9 cellular contexts compared by ENCODE assay signal in genomic region chr1:110012100-110012499, GRCh38. TPM values are rescaled to one million over a fixed set of nuclear protein-coding genes. Genes with fewer than 3 reads are reported as not detected.
DNase-seq lines count a peak whose midpoint lies in the region; ATAC-seq and TF ChIP-seq lines count a peak whose summit lies in the region.
"Had no signal": no experiment of that assay in that cellular context is flagged by ENCODE, and none has a peak within 500 bp of the region (broad histone marks: within the 10 kb centered on the region; RNA-seq: fewer than 3 reads in every experiment).

No MANE protein-coding gene starts in this region.

- H3K36me3 ChIP-seq in CD4-positive, CD25-positive, alpha-beta regulatory T cell (ENCODE audit: control insufficient read depth, insufficient read depth, low read length): peaks cover 64% of the 10 kb centered on the region
- H3K36me3 ChIP-seq in lower lobe of right lung: peaks cover 84% of the 10 kb centered on the region
- H3K36me3 ChIP-seq in prostate gland: peaks cover 0 to 5% of the 10 kb centered on the region in 2 donors

- peak overlapping the region; percentile 54 for H3K27ac ChIP-seq in CD4-positive, CD25-positive, alpha-beta regulatory T cell (ENCODE audit: insufficient read depth, low read length, poor library complexity, severe bottlenecking)
- no peak overlapping the region for H3K27ac ChIP-seq in lower lobe of right lung
- H3K27ac ChIP-seq in prostate gland: no peak overlapping the region

- TF ChIP-seq POLR2A in prostate gland (IDR thresholded peaks at IDR 0.05): no peak

- peak overlapping the region; percentile 60 for H3K4me3 ChIP-seq in CD4-positive, CD25-positive, alpha-beta regulatory T cell (ENCODE audit: low read depth, low read length)
- H3K4me3 ChIP-seq in lower lobe of right lung (no peak overlapping the region), prostate gland (no peak overlapping the region)

- peaks cover 48% of the 10 kb centered on the region for H3K36me3 Mint-ChIP-seq in CD4-positive, CD25-positive, alpha-beta regulatory T cell
- peaks cover 10% of the 10 kb centered on the region for H3K36me3 Mint-ChIP-seq in T-helper 17 cell (ENCODE audit: low read depth)

- WGBS in prostate gland: 78% methylated on average over 4 of the region's 4 CpGs

- TF ChIP-seq CTCF in lower lobe of right lung (IDR thresholded peaks at IDR 0.05) (no peak), prostate gland (IDR thresholded peaks at IDR 0.05) (no peak)

- no peaks in the 10 kb centered on the region for H3K27me3 Mint-ChIP-seq in CD4-positive, CD25-positive, alpha-beta regulatory T cell
- no peaks in the 10 kb centered on the region for H3K27me3 Mint-ChIP-seq in T-helper 17 cell

- H3K27me3 ChIP-seq in CD4-positive, CD25-positive, alpha-beta regulatory T cell (ENCODE audit: control insufficient read depth, insufficient read depth, low read length): no peaks in the 10 kb centered on the region
- H3K27me3 ChIP-seq in lower lobe of right lung (ENCODE audit: low read depth) (no peaks in the 10 kb centered on the region), prostate gland (replicated peaks; ENCODE audit: insufficient read depth) (no peaks in the 10 kb centered on the region)

- peak in 1 of 3 donors; percentile 5 for DNase-seq in CD4-positive, CD25-positive, alpha-beta regulatory T cell
- DNase-seq in T-helper 17 cell (no peak), lower lobe of right lung (no peak), anterior cingulate cortex (lab: John Stamatoyannopoulos, UW) (no peak), midbrain (lab: John Stamatoyannopoulos, UW) (no peak), prostate gland (ENCODE audit: low spot score) (no peak)
- DNase-seq: right cardiac atrium had no signal

- no peak overlapping the region for H3K4me3 Mint-ChIP-seq in CD4-positive, CD25-positive, alpha-beta regulatory T cell
- H3K4me3 Mint-ChIP-seq in T-helper 17 cell: no peak overlapping the region

- H3K9me3 ChIP-seq in CD4-positive, CD25-positive, alpha-beta regulatory T cell (ENCODE audit: control insufficient read depth in 2 of 2, low read length in 2 of 2): no peaks in the 10 kb centered on the region
- H3K9me3 ChIP-seq in T-helper 17 cell (ENCODE audit: control insufficient read depth, low read length, poor library complexity, severe bottlenecking) (no peaks in the 10 kb centered on the region), lower lobe of right lung (no peaks in the 10 kb centered on the region), prostate gland (no peaks in the 10 kb centered on the region)

- peaks cover 4 to 18% (median 12%) of the 10 kb centered on the region in 4 donors for H3K4me1 Mint-ChIP-seq in CD4-positive, CD25-positive, alpha-beta regulatory T cell
- peaks cover 16% of the 10 kb centered on the region for H3K4me1 Mint-ChIP-seq in T-helper 17 cell

- intact Hi-C loops in lower lobe of right lung (cut with DNase I): no loop called here
- intact Hi-C loops in prostate gland (cut with DNase I): no loop called here

- ATAC-seq in CD4-positive, CD25-positive, alpha-beta regulatory T cell (ENCODE audit: low read depth in 2 of 2): peak; percentile 11 to 13
- ATAC-seq in GM19372 (IDR thresholded peaks at IDR 0.05; ENCODE audit: low read depth, unreplicated experiment): peak; percentile 55
- peak; percentile 59 for ATAC-seq in HG03025 (IDR thresholded peaks at IDR 0.05; ENCODE audit: low FRiP score, unreplicated experiment)
- ATAC-seq in T-helper 17 cell: peak; percentile 55
- ATAC-seq in lower lobe of right lung: no peak

- peaks cover 6% of the 10 kb centered on the region for H3K4me1 ChIP-seq in CD4-positive, CD25-positive, alpha-beta regulatory T cell (ENCODE audit: control insufficient read depth, insufficient read depth, low read length, poor library complexity, severe bottlenecking)
- H3K4me1 ChIP-seq in lower lobe of right lung: peaks cover 4% of the 10 kb centered on the region
- peaks cover 5% of the 10 kb centered on the region for H3K4me1 ChIP-seq in prostate gland (replicated peaks)

- peak overlapping the region; percentile 54 to 69 (median 60) for H3K27ac Mint-ChIP-seq in CD4-positive, CD25-positive, alpha-beta regulatory T cell
- no peak overlapping the region for H3K27ac Mint-ChIP-seq in T-helper 17 cell

- H3K9me3 Mint-ChIP-seq in CD4-positive, CD25-positive, alpha-beta regulatory T cell: no peaks in the 10 kb centered on the region

RNA-seq across cellular contexts. Expression of gene STRIP1, which starts 22.3 kb away (rescaled TPM):
- total RNA-seq in CD4-positive, CD25-positive, alpha-beta regulatory T cell: 83.3 TPM
- polyA plus RNA-seq in CD4-positive, CD25-positive, alpha-beta regulatory T cell: 10 to 100 TPM; 22.5 to 32.3 (median 25.7) TPM
- total RNA-seq in T-helper 17 cell: 10 to 100 TPM; 70.1 to 86.8 TPM
- 36.5 TPM for total RNA-seq in lower lobe of right lung
- total RNA-seq in prostate gland: 10 to 100 TPM; 36.8 to 73.2 TPM

RNA-seq across cellular contexts. Expression of gene AHCYL1, which starts 27.5 kb away (rescaled TPM):
- 27.8 TPM for total RNA-seq in CD4-positive, CD25-positive, alpha-beta regulatory T cell
- 10 to 100 TPM; 43.4 to 49.3 (median 46.1) TPM for polyA plus RNA-seq in CD4-positive, CD25-positive, alpha-beta regulatory T cell
- total RNA-seq in T-helper 17 cell (10 to 100 TPM; 16.5 to 21.3 TPM), lower lobe of right lung (83.9 TPM), prostate gland (10 to 100 TPM; 47.5 to 51.5 TPM)

RNA-seq across cellular contexts. Expression of gene ALX3, which starts 58.4 kb away (rescaled TPM):
- total RNA-seq in CD4-positive, CD25-positive, alpha-beta regulatory T cell: not detected
- not detected for polyA plus RNA-seq in CD4-positive, CD25-positive, alpha-beta regulatory T cell
- not detected for total RNA-seq in T-helper 17 cell
- total RNA-seq in lower lobe of right lung: not detected
- under 1 TPM in 1 of 2 donors, not detected in 1; 0.74 TPM for total RNA-seq in prostate gland
- total RNA-seq: right cardiac atrium had no signal

Comparison
In these comparisons a context has a peak if more than half of its experiments do, and no peak if none do; other contexts are left out.
1. ATAC-seq: peak in CD4-positive, CD25-positive, alpha-beta regulatory T cell (2 of 2), GM19372 (single experiment), HG03025 (single experiment) and T-helper 17 cell (single experiment); none in lower lobe of right lung (0 of 2).